In genomic region chr9:136546697-136547481, GRCh38 we compare ENCODE assay signal across 8 cellular contexts. TPM values are rescaled to one million over a fixed set of nuclear protein-coding genes. Genes with fewer than 3 reads are reported as not detected.
A peak's percentile ranks its signal among the peaks of the same experiment; 100 is the strongest.
DNase-seq lines count a peak whose midpoint lies in the region; ATAC-seq, FAIRE-seq and TF ChIP-seq lines count a peak whose summit lies in the region.

No MANE protein-coding gene starts in this region.

- no peak for TF ChIP-seq RAD21 in GM12878 (IDR thresholded peaks at IDR 0.05; ENCODE audit: insufficient read depth, low read depth, low read length)

- peak; percentile 1 for ATAC-seq in HG03521 (IDR thresholded peaks at IDR 0.05; ENCODE audit: unreplicated experiment)
- peak; percentile 22 for ATAC-seq in T-helper 17 cell
- ATAC-seq in GM12878 = peak; percentile 46
- ATAC-seq in GM18520 (IDR thresholded peaks at IDR 0.05; ENCODE audit: unreplicated experiment) = no peak

- BruUV-seq in GM12878 (replicated peaks; lab: Mats Ljungman, UMichigan) = no TSS peak

- TF ChIP-seq EP300 in GM12878 (IDR thresholded peaks at IDR 0.05; ENCODE audit: borderline replicate concordance in 1 of 2, control insufficient read depth in 1 of 2, low read depth in 2 of 2, low read length in 2 of 2) (no peak), sigmoid colon (IDR thresholded peaks at IDR 0.05) (peak in 3 of 4 donors; percentile 10 to 67 (median 57))

- no peak for FAIRE-seq in GM12878 (lab: Jason Lieb, UNC)

- no peaks in the 10 kb centered on the region for H3K36me3 Mint-ChIP-seq in T-helper 17 cell (ENCODE audit: low read depth)

- H3K27me3 Mint-ChIP-seq in T-helper 17 cell = no peaks in the 10 kb centered on the region

- H3K36me3 ChIP-seq in GM12878 (ENCODE audit: control insufficient read depth in 2 of 2, insufficient read depth in 2 of 2, low read length in 1 of 2) (peaks cover 0 to 3% of the 10 kb centered on the region in 2 experiments; a peak in 2 of 4 replicates), sigmoid colon (peaks cover 0 to 12% (median 2%) of the 10 kb centered on the region in 4 donors)

- TF ChIP-seq POLR2A in GM12878 (IDR thresholded peaks at IDR 0.05; ENCODE audit: low read depth, low read length) = no peak; the same call in 1 of the 2 replicates
- TF ChIP-seq POLR2A in sigmoid colon (IDR thresholded peaks at IDR 0.05) = no peak

- H3K4me2 ChIP-seq in GM12878 (ENCODE audit: control insufficient read depth, insufficient read depth) = peak overlapping the region; percentile 94

- H3K4me3 ChIP-seq in GM12878 = peak overlapping the region; percentile 63
- peak overlapping the region; percentile 64 to 98 (median 88) for H3K4me3 ChIP-seq in sigmoid colon

- WGBS in GM12878 (ENCODE audit: insufficient coverage, insufficient replicate concordance, low lambda C conversion rate, missing lambda C conversion rate) = 16% methylated on average over 41 of the region's 43 CpGs
- 3 to 10% methylated on average over 43 of the region's 43 CpGs for WGBS in sigmoid colon, 2 donors

- no peak for TF ChIP-seq CTCF in GM12878 (IDR thresholded peaks at IDR 0.05 in 2 of 3, conservative IDR thresholded peaks at IDR 0.05 in 1 of 3; ENCODE audit: control insufficient read depth in 2 of 3, extremely low read depth in 1 of 3, insufficient read depth in 1 of 3, low read depth in 3 of 3, low read length in 3 of 3)
- peak in 1 of 4 experiments; percentile 16 for TF ChIP-seq CTCF in sigmoid colon (IDR thresholded peaks at IDR 0.05)

- RAD21 ChIA-PET in GM12878 (lab: Charles Lee; ENCODE audit: unreplicated experiment) = no interaction called here

- H2AFZ ChIP-seq in GM12878 (ENCODE audit: control insufficient read depth, low read depth, low read length) = peak overlapping the region; percentile 71

- no peaks in the 10 kb centered on the region for H3K9me3 ChIP-seq in T-helper 17 cell (ENCODE audit: control insufficient read depth, low read length, poor library complexity, severe bottlenecking)
- no peaks in the 10 kb centered on the region for H3K9me3 ChIP-seq in GM12878 (replicated peaks; ENCODE audit: control insufficient read depth, insufficient read depth, low read length)
- no peaks in the 10 kb centered on the region for H3K9me3 ChIP-seq in sigmoid colon

- peak overlapping the region; percentile 86 for H3K9ac ChIP-seq in GM12878 (ENCODE audit: control insufficient read depth, insufficient read depth, low read length)

- peaks cover 13% of the 10 kb centered on the region for H3K4me1 Mint-ChIP-seq in T-helper 17 cell

- H3K4me1 ChIP-seq in GM12878 (ENCODE audit: control insufficient read depth, insufficient read depth, low read length) (peaks cover 43% of the 10 kb centered on the region), sigmoid colon (peaks cover 0 to 86% (median 78%) of the 10 kb centered on the region in 4 donors)

- H3K27me3 ChIP-seq in GM12878 (replicated peaks in 1 of 2; ENCODE audit: control insufficient read depth in 2 of 2, insufficient read depth in 2 of 2, low read length in 1 of 2) = no peaks in the 10 kb centered on the region
- H3K27me3 ChIP-seq in sigmoid colon = no peaks in the 10 kb centered on the region

- H3K79me2 ChIP-seq in GM12878 (ENCODE audit: control insufficient read depth, insufficient read depth, low read length) = peaks cover 27% of the 10 kb centered on the region

- DNase-seq in GM03348 (ENCODE audit: low spot score) = peak; percentile 58
- DNase-seq in T-helper 17 cell = peak; percentile 36 to 38 (median 37)
- no peak for DNase-seq in GM12878 (ENCODE audit: low read depth, low spot score)
- peak in 32 of 51 donors; percentile 22 to 71 (median 54) for DNase-seq in hypothalamus (lab: John Stamatoyannopoulos, UW)
- peak; percentile 97 for DNase-seq in sigmoid colon
- no peak for DNase-seq in G401 (ENCODE audit: low spot score)

- H4K20me1 ChIP-seq in GM12878 (ENCODE audit: control insufficient read depth, insufficient read depth) = no peaks in the 10 kb centered on the region; the same call in 1 of the 2 replicates

- in situ Hi-C loops in GM12878 (cut with MboI) (no loop called here), G401 (cut with HindIII; ENCODE audit: low sequenced_read_pairs) (loop anchor here (5.0 kb wide), 1 partner anchor 60 kb away; no protein-coding TSS in a partner anchor)

- POLR2A ChIA-PET in GM12878 (lab: Charles Lee) = interaction anchor here (0.5 kb wide), 1 partner anchor 25 kb away, joined by 9 read pairs; no protein-coding TSS in a partner anchor

- H3K4me3 Mint-ChIP-seq in T-helper 17 cell = peak overlapping the region; percentile 91

- peak overlapping the region; percentile 19 for H3K27ac Mint-ChIP-seq in T-helper 17 cell

- SMC1A ChIA-PET in GM12878 (lab: Charles Lee; ENCODE audit: uncharacterized antibody, unreplicated experiment) = interaction anchor here (1.3 to 2.8 kb wide), 2 partner anchors 16 to 17 kb away, joined by 3 to 11 read pairs; no protein-coding TSS in a partner anchor

- CTCF ChIA-PET in GM12878 (lab: Yijun Ruan, JAX) = no interaction called here

- H3K27ac ChIP-seq in GM12878 (ENCODE audit: control insufficient read depth, insufficient read depth) (peak overlapping the region; percentile 82), sigmoid colon (peak overlapping the region; percentile 97 to 100 (median 100))

- intact Hi-C loops in GM12878 (cut with micrococcal nuclease; ENCODE audit: unreplicated experiment) = loop anchor here (5.0 kb wide), 1 partner anchor 60 kb away; no protein-coding TSS in a partner anchor
- intact Hi-C loops in sigmoid colon (cut with DNase I) = loop anchor here (5.0 kb wide), 1 partner anchor 455 kb away; no protein-coding TSS in a partner anchor

TF ChIP-seq in GM12878, 131 proteins besides CTCF, POLR2A, EP300 and RAD21:
- TF ChIP-seq LARP7 (IDR thresholded peaks at IDR 0.05) = peak; percentile 19; the same call in 1 of the 2 replicates
- TF ChIP-seq CBX3 (IDR thresholded peaks at IDR 0.05; ENCODE audit: borderline replicate concordance, low read depth) = no peak
- TF ChIP-seq ZNF274 (IDR thresholded peaks at IDR 0.05; ENCODE audit: insufficient read depth, insufficient read length) = no peak
- peak in 1 of 2 experiments; percentile 60; a peak in 2 of 4 replicates for TF ChIP-seq BHLHE40 (IDR thresholded peaks at IDR 0.05; ENCODE audit: borderline replicate concordance in 1 of 2, low read depth in 2 of 2, low read length in 1 of 2)
- no peak for TF ChIP-seq RCOR1 (conservative IDR thresholded peaks at IDR 0.05; ENCODE audit: low read depth, low read length)
- no peak for TF ChIP-seq MEF2B (IDR thresholded peaks at IDR 0.05; ENCODE audit: partially characterized antibody, poor library complexity, severe bottlenecking)
TF ChIP-seq in GM12878: peak in this region for 2.

RNA-seq across cellular contexts. Expression of gene NOTCH1, which starts 1.0 kb away (rescaled TPM):
- total RNA-seq in T-helper 17 cell = 10 to 100 TPM; 31.7 to 37.5 TPM
- 114 and 132 TPM in 2 replicates for total RNA-seq in GM12878 (2013; cell fraction: nucleolus; rRNA removed)
- 6.9 and 9.7 TPM in 2 replicates for total RNA-seq in GM12878 (2014; rRNA removed)
- total RNA-seq in GM12878 (2014; rRNA removed; fragmentation: Illumina TruSeq; extraction: Trizol) = 1.8 and 2.5 TPM in 2 replicates
- 38.6 and 40.0 TPM in 2 replicates for total RNA-seq in GM12878 (2021)
- 2.6 TPM for polyA plus RNA-seq in GM12878 (2011; ENCODE audit: low read depth)
- 1.4 TPM in 2 replicates for polyA plus RNA-seq in GM12878 (2011; rRNA removed)
- 4.7 and 4.9 TPM in 2 replicates for polyA plus RNA-seq in GM12878 (2011; cell fraction: cytosol; rRNA removed)
- polyA plus RNA-seq in GM12878 (2011; cell fraction: nucleus; rRNA removed) = 31.3 and 51.1 TPM in 2 replicates
- 7.3 and 8.7 TPM in 2 replicates for polyA plus RNA-seq in GM12878 (2012)
- polyA plus RNA-seq in GM12878 (2014; fragmentation: Illumina TruSeq; extraction: Trizol) = 1.1 and 2.7 TPM in 2 replicates
- polyA plus RNA-seq in GM12878 (2014; fragmentation: Nextera tagmentation; extraction: Ambion mirVana) = under 1 TPM; 0.02 to 0.24 TPM
- polyA plus RNA-seq in GM12878 (2014; rRNA removed) = 12.4 and 12.7 TPM in 2 replicates
- 1 to 10 TPM; 4.7 to 6.8 TPM for polyA plus RNA-seq in GM12878 (2016; fragmentation: Nextera tagmentation; extraction: Ambion mirVana)
- polyA minus RNA-seq in GM12878 (2011; rRNA and poly(A)+ RNA removed) = 4.2 and 12.3 TPM in 2 replicates
- 20.2 and 32.2 TPM in 2 replicates for polyA minus RNA-seq in GM12878 (2011; cell fraction: cytosol; rRNA and poly(A)+ RNA removed)
- polyA minus RNA-seq in GM12878 (2011; cell fraction: nucleus; rRNA and poly(A)+ RNA removed) = 14.4 and 23.8 TPM in 2 replicates
- 10 to 100 TPM; 16.6 to 36.0 (median 31.8) TPM for total RNA-seq in sigmoid colon
- 10 to 100 TPM in 1 of 3 donors, 1 to 10 TPM in 2; 1.8 to 30.8 (median 3.7) TPM for polyA plus RNA-seq in sigmoid colon
- total RNA-seq in G401 (2014; rRNA removed; shearing (Covaris generic)) = 10.9 and 13.8 TPM in 2 replicates

Comparison
In these comparisons a context has a peak if more than half of its experiments do, and no peak if none do; other contexts are left out.
1. DNase-seq: peak in GM03348 (single experiment), T-helper 17 cell (3 of 3), hypothalamus (32 of 51) and sigmoid colon (single experiment); none in GM12878 (single experiment) and G401 (single experiment).